Comparison of ENCODE assay signal across 8 cellular contexts in the genomic region with DNA sequence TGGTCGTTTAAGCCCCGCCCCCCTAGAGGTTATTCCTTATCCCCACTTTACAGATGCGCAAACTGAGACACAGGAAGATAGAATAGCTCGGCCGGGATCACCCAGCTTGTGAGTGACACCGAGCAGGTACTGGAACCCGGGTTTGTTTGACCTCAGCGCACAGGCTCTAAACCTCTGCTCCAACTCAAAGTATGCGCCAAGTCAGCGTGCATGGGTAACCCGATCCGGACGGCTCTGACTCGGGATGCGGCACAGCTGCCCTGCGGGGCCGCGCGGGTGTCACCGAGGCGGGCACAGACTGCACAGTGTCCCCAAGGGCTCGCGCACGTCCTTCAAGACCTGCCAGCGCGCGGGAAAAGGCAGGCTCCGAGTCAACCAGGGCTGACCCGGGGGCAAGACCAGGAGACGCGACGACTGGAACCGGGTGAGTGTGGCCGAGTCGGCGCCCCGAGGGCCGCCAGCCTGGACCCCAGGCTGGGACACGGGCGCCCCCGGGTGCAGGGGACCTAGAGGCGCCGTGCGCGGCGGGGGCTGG.
DNase-seq lines count a peak whose midpoint lies in the region; ATAC-seq and TF ChIP-seq lines count a peak whose summit lies in the region.

No MANE protein-coding gene starts in this region.

- H3K4me3 Mint-ChIP-seq in activated T-helper 17 cell treated with anti-CD3 and anti-CD28 coated beads, Interleukin-2, amount 50 U/mL, for 72 hours = peak overlapping the region; percentile 72
- H3K4me3 Mint-ChIP-seq in type B pancreatic cell = peak overlapping the region; percentile 85

- H3K9me3 Mint-ChIP-seq in activated T-helper 17 cell treated with anti-CD3 and anti-CD28 coated beads, Interleukin-2, amount 50 U/mL, for 72 hours = no peaks in the 10 kb centered on the region
- H3K9me3 Mint-ChIP-seq in type B pancreatic cell = no peaks in the 10 kb centered on the region

- H3K36me3 Mint-ChIP-seq in activated T-helper 17 cell treated with anti-CD3 and anti-CD28 coated beads, Interleukin-2, amount 50 U/mL, for 72 hours (ENCODE audit: low read depth) = no peaks in the 10 kb centered on the region
- peaks cover 7% of the 10 kb centered on the region for H3K36me3 Mint-ChIP-seq in type B pancreatic cell

- intact Hi-C loops in heart right ventricle (cut with DNase I) = no loop called here
- intact Hi-C loops in left ventricle myocardium superior (cut with micrococcal nuclease) = no loop called here
- intact Hi-C loops in left lung (cut with DNase I) = no loop called here

- 5 to 6% methylated on average over 39 to 46 of the region's 46 CpGs for WGBS in heart right ventricle, 2 donors

- peaks cover 16% of the 10 kb centered on the region for H3K27me3 Mint-ChIP-seq in activated T-helper 17 cell treated with anti-CD3 and anti-CD28 coated beads, Interleukin-2, amount 50 U/mL, for 72 hours
- H3K27me3 Mint-ChIP-seq in type B pancreatic cell = peaks cover 29% of the 10 kb centered on the region

- peak overlapping the region in 9 of 10 donors; percentile 55 to 89 (median 69) for H3K4me3 ChIP-seq in heart right ventricle
- peak overlapping the region; percentile 42 to 52 for H3K4me3 ChIP-seq in left lung

- DNase-seq in heart right ventricle (no peak), left ventricle myocardium superior (no peak), left lung (no peak), type B pancreatic cell (ENCODE audit: extremely low spot score, unreplicated experiment) (peak; percentile 70), SW 1271 (lab: John Stamatoyannopoulos, UW) (no peak), superior temporal gyrus (ENCODE audit: extremely low spot score) (no peak)

- H3K27ac Mint-ChIP-seq in activated T-helper 17 cell treated with anti-CD3 and anti-CD28 coated beads, Interleukin-2, amount 50 U/mL, for 72 hours = no peak overlapping the region
- H3K27ac Mint-ChIP-seq in type B pancreatic cell = no peak overlapping the region

- H3K27me3 ChIP-seq in heart right ventricle = peaks cover 17 to 74% (median 58%) of the 10 kb centered on the region in 7 donors
- peaks cover 23 to 68% of the 10 kb centered on the region in 2 donors for H3K27me3 ChIP-seq in left lung

- H3K4me1 ChIP-seq in heart right ventricle (peaks cover 9 to 25% (median 20%) of the 10 kb centered on the region in 9 donors), left lung (peaks cover 11 to 25% of the 10 kb centered on the region in 2 donors)

- H3K4me1 Mint-ChIP-seq in activated T-helper 17 cell treated with anti-CD3 and anti-CD28 coated beads, Interleukin-2, amount 50 U/mL, for 72 hours = peaks cover 32% of the 10 kb centered on the region
- peaks cover 46% of the 10 kb centered on the region for H3K4me1 Mint-ChIP-seq in type B pancreatic cell (ENCODE audit: unreplicated experiment)

- H3K9me3 ChIP-seq in heart right ventricle (no peaks in the 10 kb centered on the region), left lung (no peaks in the 10 kb centered on the region)

- TF ChIP-seq CTCF in heart right ventricle (IDR thresholded peaks at IDR 0.05) (no peak), left lung (IDR thresholded peaks at IDR 0.05) (no peak), type B pancreatic cell (conservative IDR thresholded peaks at IDR 0.05) (no peak)

- H3K27ac ChIP-seq in heart right ventricle = no peak overlapping the region
- H3K27ac ChIP-seq in left lung = no peak overlapping the region

- H3K36me3 ChIP-seq in heart right ventricle (no peaks in the 10 kb centered on the region), left lung (no peaks in the 10 kb centered on the region)

- ATAC-seq in heart right ventricle (no peak), left ventricle myocardium superior (no peak), left lung (no peak), GM18498 (IDR thresholded peaks at IDR 0.05; ENCODE audit: unreplicated experiment) (no peak)
- no peak for ATAC-seq in activated T-helper 17 cell treated with anti-CD3 and anti-CD28 coated beads, Interleukin-2, amount 50 U/mL, for 72 hours (replicated peaks)
